9 cellular contexts compared by ENCODE assay signal in the genomic region with DNA sequence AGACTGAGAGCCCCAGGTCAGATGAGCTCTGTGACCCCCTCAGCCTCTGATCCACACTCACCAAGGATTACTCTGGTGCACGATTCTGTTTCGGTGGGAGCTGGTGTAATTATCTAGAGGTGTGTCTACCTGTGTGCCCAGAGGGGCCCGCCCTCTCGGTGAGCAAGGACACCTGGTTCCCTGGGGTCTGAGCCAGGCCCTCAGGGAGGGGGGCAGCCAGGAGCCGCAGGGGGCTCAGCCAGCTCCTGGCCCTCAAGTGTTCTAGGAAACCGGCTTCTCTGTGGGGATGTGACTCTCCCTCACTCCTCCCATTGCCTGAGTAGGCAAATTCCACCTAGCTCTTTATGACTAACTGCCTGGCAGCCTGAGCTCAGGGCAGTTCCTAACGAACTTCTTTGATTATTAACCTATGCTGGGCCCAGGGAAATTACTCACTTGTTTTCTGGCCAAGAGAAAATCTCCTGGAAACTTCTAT.
DNase-seq lines count a peak whose midpoint lies in the region; ATAC-seq and TF ChIP-seq lines count a peak whose summit lies in the region.
"Had no signal": no experiment of that assay in that cellular context is flagged by ENCODE, and none has a peak within 500 bp of the region (broad histone marks: within the 10 kb centered on the region; RNA-seq: fewer than 3 reads in every experiment).

No MANE protein-coding gene starts in this region.

- H3K4me3 ChIP-seq in AG04449 (ENCODE audit: low read depth, low read length) (no peak overlapping the region), HUES48 (ENCODE audit: low read depth, low read length) (no peak overlapping the region), brain microvascular endothelial cell (ENCODE audit: low read depth, low read length) (no peak overlapping the region)

- H3K27ac ChIP-seq in HUES48 (ENCODE audit: low read depth, low read length) = peak overlapping the region; percentile 6
- H3K27ac ChIP-seq in brain microvascular endothelial cell = no peak overlapping the region

- H3K27me3 ChIP-seq in HUES48 (ENCODE audit: control insufficient read depth, insufficient read depth, low read length) (no peaks in the 10 kb centered on the region), brain microvascular endothelial cell (replicated peaks) (no peaks in the 10 kb centered on the region)

- H3K36me3 ChIP-seq in HUES48 (ENCODE audit: control insufficient read depth, insufficient read depth, low read length) = no peaks in the 10 kb centered on the region
- H3K36me3 ChIP-seq in brain microvascular endothelial cell (replicated peaks) = no peaks in the 10 kb centered on the region

- peaks cover 28% of the 10 kb centered on the region for H3K4me1 ChIP-seq in HUES48 (ENCODE audit: control insufficient read depth, insufficient read depth, low read length)

- CTCF ChIA-PET in AG04449 (lab: Yijun Ruan, JAX) = interaction anchor here (1.1 kb wide), 1 partner anchor 9 kb away, joined by 5 read pairs; no protein-coding TSS in a partner anchor

- DNase-seq in AG04449 (ENCODE audit: low read depth, low spot score) (peak; percentile 36), brain microvascular endothelial cell (peak; percentile 64), kidney tubule cell (ENCODE audit: low spot score) (peak; percentile 95), NCI-H128 (lab: John Stamatoyannopoulos, UW; ENCODE audit: unreplicated experiment) (no peak), pons (ENCODE audit: low spot score) (no peak)
- DNase-seq: SIG-M5 had no signal

- in situ Hi-C loops in brain microvascular endothelial cell (cut with HindIII; ENCODE audit: low pct_ligation_motif_present, low sequenced_read_pairs) = no loop called here

- POLR2A ChIA-PET in AG04449 (lab: Yijun Ruan, JAX) = no interaction called here

- no peaks in the 10 kb centered on the region for H3K9me3 ChIP-seq in HUES48 (ENCODE audit: control insufficient read depth, insufficient read depth, low read length)

- no peak overlapping the region for H3K9ac ChIP-seq in HUES48 (ENCODE audit: low read depth, low read length)

- TF ChIP-seq CTCF in AG04449 (IDR thresholded peaks at IDR 0.05; ENCODE audit: insufficient read depth, low read length, missing control alignments) (no peak), brain microvascular endothelial cell (IDR thresholded peaks at IDR 0.05; ENCODE audit: low read depth, low read length, missing control alignments) (no peak)

- ATAC-seq in HG02973 (IDR thresholded peaks at IDR 0.05; ENCODE audit: unreplicated experiment) = no peak
- ATAC-seq in HG03175 (IDR thresholded peaks at IDR 0.05; ENCODE audit: unreplicated experiment) = no peak

Comparison
In these comparisons a context has a peak if more than half of its experiments do, and no peak if none do; other contexts are left out.
1. DNase-seq: peak in AG04449 (single experiment), brain microvascular endothelial cell (single experiment) and kidney tubule cell (single experiment); none in NCI-H128 (single experiment) and pons (single experiment).